In the genomic region with DNA sequence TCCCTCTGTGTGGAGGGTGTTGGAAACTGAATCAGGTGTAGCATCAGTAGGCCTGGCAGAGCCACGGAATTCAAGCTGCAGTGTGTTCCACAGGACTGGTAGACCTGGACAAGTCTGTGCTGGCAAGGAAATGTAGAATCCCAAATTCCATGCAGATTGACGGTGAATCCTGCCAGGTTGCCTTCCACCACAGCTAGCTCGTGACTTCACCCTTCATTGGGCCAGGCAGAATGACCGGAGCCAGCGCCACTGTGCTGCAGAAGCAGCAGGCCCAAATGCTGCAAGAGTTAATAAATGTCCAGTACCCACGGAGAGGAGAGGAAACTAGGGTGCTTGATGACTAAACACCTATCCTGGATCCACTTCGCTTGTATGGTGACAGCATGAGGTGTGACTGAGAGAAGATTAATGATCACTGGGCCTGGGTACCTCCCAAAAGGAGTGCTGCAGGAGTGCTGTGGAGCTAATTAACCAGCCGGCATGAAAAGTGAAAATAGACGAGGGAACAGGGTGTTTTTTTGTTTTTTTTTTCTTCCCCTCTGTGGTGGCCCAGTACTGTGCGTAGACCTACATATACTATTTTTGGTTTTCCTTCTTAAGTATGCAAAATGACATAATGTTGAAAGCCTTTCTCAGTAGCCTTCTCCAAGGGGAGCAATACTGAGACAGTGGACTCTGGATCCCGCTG, we compare ENCODE assay signal across 8 cellular contexts.
DNase-seq lines count a peak whose midpoint lies in the region; ATAC-seq and TF ChIP-seq lines count a peak whose summit lies in the region.

No MANE protein-coding gene starts in this region.

- 56 to 67% (median 65%) methylated on average over 9 to 11 of the region's 11 CpGs for WGBS in adrenal gland, 4 donors
- 53 to 61% (median 56%) methylated on average over 11 of the region's 11 CpGs for WGBS in ovary, 3 donors

- TF ChIP-seq CTCF in adrenal gland (IDR thresholded peaks at IDR 0.05), result no peak
- TF ChIP-seq CTCF in lower lobe of right lung (IDR thresholded peaks at IDR 0.05), result no peak
- no peak for TF ChIP-seq CTCF in ovary (IDR thresholded peaks at IDR 0.05)

- DNase-seq in adrenal gland (no peak), lower lobe of right lung (no peak), posterior vena cava (ENCODE audit: low spot score) (no peak), RPMI8226 (no peak), AG08396 (ENCODE audit: low spot score) (no peak), ovary (no peak)

- intact Hi-C loops in adrenal gland (cut with DNase I), result loop anchor here in 1 of 2 donors (10.0 kb wide), 1 partner anchor 46 kb away; no protein-coding TSS in a partner anchor
- intact Hi-C loops in lower lobe of right lung (cut with DNase I), result no loop called here
- intact Hi-C loops in posterior vena cava (cut with DNase I), result loop anchor here in 1 of 2 donors (10.0 kb wide), 1 partner anchor 126 kb away; a partner anchor contains a TSS
- intact Hi-C loops in ovary (cut with DNase I), result loop anchor here in 1 of 4 donors (10.0 kb wide), 1 partner anchor 116 kb away; no protein-coding TSS in a partner anchor

- H3K36me3 ChIP-seq in adrenal gland (replicated peaks in 1 of 2) (no peaks in the 10 kb centered on the region), lower lobe of right lung (no peaks in the 10 kb centered on the region), ovary (no peaks in the 10 kb centered on the region)

- H3K27me3 ChIP-seq in adrenal gland, result no peaks in the 10 kb centered on the region
- H3K27me3 ChIP-seq in lower lobe of right lung (ENCODE audit: low read depth), result no peaks in the 10 kb centered on the region
- H3K27me3 ChIP-seq in ovary, result no peaks in the 10 kb centered on the region

- H3K4me1 ChIP-seq in adrenal gland (replicated peaks in 1 of 2), result peaks cover 19 to 67% of the 10 kb centered on the region in 2 donors
- peaks cover 78% of the 10 kb centered on the region for H3K4me1 ChIP-seq in lower lobe of right lung
- peaks cover 45% of the 10 kb centered on the region for H3K4me1 ChIP-seq in ovary (ENCODE audit: insufficient read depth)

- H3K9me3 ChIP-seq in adrenal gland (replicated peaks in 1 of 3) (no peaks in the 10 kb centered on the region), lower lobe of right lung (no peaks in the 10 kb centered on the region), ovary (no peaks in the 10 kb centered on the region)

- TF ChIP-seq EP300 in ovary (IDR thresholded peaks at IDR 0.05), result no peak

- H3K4me3 ChIP-seq in adrenal gland, result no peak overlapping the region
- no peak overlapping the region for H3K4me3 ChIP-seq in lower lobe of right lung
- no peak overlapping the region for H3K4me3 ChIP-seq in ovary

- H3K27ac ChIP-seq in adrenal gland (peak overlapping the region in 3 of 5 donors; percentile 2 to 56 (median 42)), lower lobe of right lung (peak overlapping the region; percentile 60), ovary (no peak overlapping the region)

- ATAC-seq in GM18867 (IDR thresholded peaks at IDR 0.05; ENCODE audit: unreplicated experiment), result peak; percentile 74
- ATAC-seq in HG03025 (IDR thresholded peaks at IDR 0.05; ENCODE audit: low FRiP score, unreplicated experiment), result peak; percentile 79
- ATAC-seq in lower lobe of right lung, result peak in 1 of 2 donors; percentile 46

- TF ChIP-seq POLR2A in adrenal gland (IDR thresholded peaks at IDR 0.05), result no peak
- TF ChIP-seq POLR2A in ovary (IDR thresholded peaks at IDR 0.05), result no peak

Comparison
In these comparisons a context has a peak if more than half of its experiments do, and no peak if none do; other contexts are left out.
1. H3K27ac ChIP-seq: peak in adrenal gland (3 of 5) and lower lobe of right lung (single experiment); none in ovary (0 of 2).